ENCODE assay signal across 8 cellular contexts in the genomic region with DNA sequence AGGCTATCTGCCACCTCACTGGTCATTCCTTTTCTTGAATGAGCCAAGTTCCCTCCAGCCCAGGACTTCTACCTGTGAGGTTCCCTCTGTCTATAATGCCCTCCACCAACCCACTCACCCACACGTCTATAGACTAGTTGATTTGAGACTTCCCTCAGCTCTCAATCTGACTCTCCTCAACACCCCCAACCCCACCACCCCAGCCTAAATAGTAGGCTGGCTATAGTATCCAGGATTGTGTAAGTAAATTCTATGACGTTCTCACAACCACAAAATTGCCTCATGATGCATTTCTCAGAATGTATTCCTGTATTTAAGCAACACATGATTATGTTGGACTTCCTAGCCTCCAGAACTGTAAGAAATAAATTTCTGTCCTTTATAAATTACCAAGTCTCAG. TPM values are rescaled to one million over a fixed set of nuclear protein-coding genes. Genes with fewer than 3 reads are reported as not detected.
A peak's percentile ranks its signal among the peaks of the same experiment; 100 is the strongest.
DNase-seq lines count a peak whose midpoint lies in the region; ATAC-seq and TF ChIP-seq lines count a peak whose summit lies in the region.

No MANE protein-coding gene starts in this region.

- intact Hi-C loops in Right ventricle myocardium inferior (cut with DNase I): loop anchor here (5.0 to 10.0 kb wide), 2 partner anchors 35 to 167 kb away; no protein-coding TSS in a partner anchor
- intact Hi-C loops in Right ventricle myocardium superior (cut with DNase I): no loop called here
- intact Hi-C loops in upper lobe of right lung (cut with DNase I): no loop called here

- H3K27me3 ChIP-seq in lung (ENCODE audit: control insufficient read depth, insufficient read depth) (no peaks in the 10 kb centered on the region), upper lobe of right lung (no peaks in the 10 kb centered on the region)

- ATAC-seq in Right ventricle myocardium inferior (no peak), Right ventricle myocardium superior (ENCODE audit: poor library complexity) (no peak), lung (ENCODE audit: insufficient read depth, low FRiP score) (no peak), upper lobe of right lung (peak; percentile 1)

- H3K36me3 ChIP-seq in lung (ENCODE audit: control insufficient read depth in 2 of 2, insufficient read depth in 2 of 2, low read length in 2 of 2) (peaks cover 0 to 4% of the 10 kb centered on the region in 2 donors), upper lobe of right lung (no peaks in the 10 kb centered on the region)

- H3K9me3 ChIP-seq in lung (ENCODE audit: control insufficient read depth in 2 of 2, insufficient read depth in 1 of 2, low read length in 1 of 2): no peaks in the 10 kb centered on the region
- no peaks in the 10 kb centered on the region for H3K9me3 ChIP-seq in upper lobe of right lung

- H3K4me3 ChIP-seq in lung (peak overlapping the region; percentile 18), upper lobe of right lung (peak overlapping the region; percentile 80)

- 36 to 46% (median 41%) methylated on average over 2 of the region's 2 CpGs for WGBS in adipose tissue, 3 donors
- 19 to 45% methylated on average over 2 of the region's 2 CpGs for WGBS in lung, 2 donors

- DNase-seq in Right ventricle myocardium inferior (ENCODE audit: missing footprints) (peak; percentile 11), Right ventricle myocardium superior (no peak), lung (ENCODE audit: low spot score) (no peak), upper lobe of right lung (no peak), NCI-H748 (lab: John Stamatoyannopoulos, UW; ENCODE audit: unreplicated experiment) (no peak), DMS 273 treated with DMSO at 0.1 percent for 48 hours (lab: John Stamatoyannopoulos, UW) (no peak), GM10266 (ENCODE audit: extremely low spot score) (no peak)

- TF ChIP-seq CTCF in lung (IDR thresholded peaks at IDR 0.05; ENCODE audit: control extremely low read depth, extremely low read depth) (no peak), upper lobe of right lung (IDR thresholded peaks at IDR 0.05) (no peak), GM10266 (IDR thresholded peaks at IDR 0.05; ENCODE audit: control insufficient read depth, insufficient read depth, low read depth, missing control alignments) (no peak)

- peak overlapping the region; percentile 72 for H3K27ac ChIP-seq in adipose tissue (ENCODE audit: low read depth, low read length)
- H3K27ac ChIP-seq in lung (ENCODE audit: low read depth in 1 of 2, low read length in 1 of 2): peak overlapping the region in 1 of 2 donors; percentile 42
- H3K27ac ChIP-seq in upper lobe of right lung: peak overlapping the region; percentile 97

- H3K4me1 ChIP-seq in lung (ENCODE audit: control insufficient read depth in 2 of 2, insufficient read depth in 2 of 2, low read length in 2 of 2) (peaks cover 3 to 15% of the 10 kb centered on the region in 2 donors), upper lobe of right lung (peaks cover 38% of the 10 kb centered on the region)

RNA-seq across cellular contexts. Expression of a gene that starts 2.2 kb away (rescaled TPM):
- 29.9 TPM for total RNA-seq in Right ventricle myocardium inferior
- 26.0 TPM for total RNA-seq in Right ventricle myocardium superior
- 10 to 100 TPM; 34.3 to 99.6 (median 91.5) TPM for polyA plus RNA-seq in adipose tissue
- total RNA-seq in lung: 100 to 1,000 TPM in 1 of 2 donors, 10 to 100 TPM in 1; 91.9 to 125 TPM
- 100 to 1,000 TPM in 1 of 2 donors, 10 to 100 TPM in 1; 38.6 to 211 TPM for polyA plus RNA-seq in lung
- 165 TPM for total RNA-seq in upper lobe of right lung
